ENCODE assay signal across 1 cellular context in the genomic region with DNA sequence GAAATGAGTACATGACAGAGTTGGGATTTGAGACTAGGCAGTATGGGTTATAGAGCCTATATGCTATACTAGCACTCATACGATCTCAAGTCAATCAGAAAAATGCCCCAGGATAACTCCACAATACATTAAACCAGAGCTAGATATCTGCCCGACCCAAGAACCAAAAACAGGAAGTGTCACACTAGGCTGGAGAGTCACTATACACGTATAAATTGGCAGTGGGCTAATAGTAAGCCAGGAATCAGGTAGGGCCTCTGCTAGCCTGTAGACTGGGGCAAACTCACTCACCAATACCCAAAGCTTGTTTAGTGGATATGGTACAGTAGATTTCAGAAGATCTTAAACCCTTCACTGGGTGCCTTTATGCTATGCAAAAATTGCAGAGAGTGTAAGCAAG.
TF ChIP-seq lines count a peak whose summit lies in the region.

No MANE protein-coding gene starts in this region.

TF ChIP-seq in GM23338, 12 proteins besides CTCF, POLR2A, EP300 and RAD21 (continued from another document):
- no peak for TF ChIP-seq ZNF331 (CRISPR knock-in tag; IDR thresholded peaks at IDR 0.05; ENCODE audit: low read depth)
- TF ChIP-seq, protein P1, sequence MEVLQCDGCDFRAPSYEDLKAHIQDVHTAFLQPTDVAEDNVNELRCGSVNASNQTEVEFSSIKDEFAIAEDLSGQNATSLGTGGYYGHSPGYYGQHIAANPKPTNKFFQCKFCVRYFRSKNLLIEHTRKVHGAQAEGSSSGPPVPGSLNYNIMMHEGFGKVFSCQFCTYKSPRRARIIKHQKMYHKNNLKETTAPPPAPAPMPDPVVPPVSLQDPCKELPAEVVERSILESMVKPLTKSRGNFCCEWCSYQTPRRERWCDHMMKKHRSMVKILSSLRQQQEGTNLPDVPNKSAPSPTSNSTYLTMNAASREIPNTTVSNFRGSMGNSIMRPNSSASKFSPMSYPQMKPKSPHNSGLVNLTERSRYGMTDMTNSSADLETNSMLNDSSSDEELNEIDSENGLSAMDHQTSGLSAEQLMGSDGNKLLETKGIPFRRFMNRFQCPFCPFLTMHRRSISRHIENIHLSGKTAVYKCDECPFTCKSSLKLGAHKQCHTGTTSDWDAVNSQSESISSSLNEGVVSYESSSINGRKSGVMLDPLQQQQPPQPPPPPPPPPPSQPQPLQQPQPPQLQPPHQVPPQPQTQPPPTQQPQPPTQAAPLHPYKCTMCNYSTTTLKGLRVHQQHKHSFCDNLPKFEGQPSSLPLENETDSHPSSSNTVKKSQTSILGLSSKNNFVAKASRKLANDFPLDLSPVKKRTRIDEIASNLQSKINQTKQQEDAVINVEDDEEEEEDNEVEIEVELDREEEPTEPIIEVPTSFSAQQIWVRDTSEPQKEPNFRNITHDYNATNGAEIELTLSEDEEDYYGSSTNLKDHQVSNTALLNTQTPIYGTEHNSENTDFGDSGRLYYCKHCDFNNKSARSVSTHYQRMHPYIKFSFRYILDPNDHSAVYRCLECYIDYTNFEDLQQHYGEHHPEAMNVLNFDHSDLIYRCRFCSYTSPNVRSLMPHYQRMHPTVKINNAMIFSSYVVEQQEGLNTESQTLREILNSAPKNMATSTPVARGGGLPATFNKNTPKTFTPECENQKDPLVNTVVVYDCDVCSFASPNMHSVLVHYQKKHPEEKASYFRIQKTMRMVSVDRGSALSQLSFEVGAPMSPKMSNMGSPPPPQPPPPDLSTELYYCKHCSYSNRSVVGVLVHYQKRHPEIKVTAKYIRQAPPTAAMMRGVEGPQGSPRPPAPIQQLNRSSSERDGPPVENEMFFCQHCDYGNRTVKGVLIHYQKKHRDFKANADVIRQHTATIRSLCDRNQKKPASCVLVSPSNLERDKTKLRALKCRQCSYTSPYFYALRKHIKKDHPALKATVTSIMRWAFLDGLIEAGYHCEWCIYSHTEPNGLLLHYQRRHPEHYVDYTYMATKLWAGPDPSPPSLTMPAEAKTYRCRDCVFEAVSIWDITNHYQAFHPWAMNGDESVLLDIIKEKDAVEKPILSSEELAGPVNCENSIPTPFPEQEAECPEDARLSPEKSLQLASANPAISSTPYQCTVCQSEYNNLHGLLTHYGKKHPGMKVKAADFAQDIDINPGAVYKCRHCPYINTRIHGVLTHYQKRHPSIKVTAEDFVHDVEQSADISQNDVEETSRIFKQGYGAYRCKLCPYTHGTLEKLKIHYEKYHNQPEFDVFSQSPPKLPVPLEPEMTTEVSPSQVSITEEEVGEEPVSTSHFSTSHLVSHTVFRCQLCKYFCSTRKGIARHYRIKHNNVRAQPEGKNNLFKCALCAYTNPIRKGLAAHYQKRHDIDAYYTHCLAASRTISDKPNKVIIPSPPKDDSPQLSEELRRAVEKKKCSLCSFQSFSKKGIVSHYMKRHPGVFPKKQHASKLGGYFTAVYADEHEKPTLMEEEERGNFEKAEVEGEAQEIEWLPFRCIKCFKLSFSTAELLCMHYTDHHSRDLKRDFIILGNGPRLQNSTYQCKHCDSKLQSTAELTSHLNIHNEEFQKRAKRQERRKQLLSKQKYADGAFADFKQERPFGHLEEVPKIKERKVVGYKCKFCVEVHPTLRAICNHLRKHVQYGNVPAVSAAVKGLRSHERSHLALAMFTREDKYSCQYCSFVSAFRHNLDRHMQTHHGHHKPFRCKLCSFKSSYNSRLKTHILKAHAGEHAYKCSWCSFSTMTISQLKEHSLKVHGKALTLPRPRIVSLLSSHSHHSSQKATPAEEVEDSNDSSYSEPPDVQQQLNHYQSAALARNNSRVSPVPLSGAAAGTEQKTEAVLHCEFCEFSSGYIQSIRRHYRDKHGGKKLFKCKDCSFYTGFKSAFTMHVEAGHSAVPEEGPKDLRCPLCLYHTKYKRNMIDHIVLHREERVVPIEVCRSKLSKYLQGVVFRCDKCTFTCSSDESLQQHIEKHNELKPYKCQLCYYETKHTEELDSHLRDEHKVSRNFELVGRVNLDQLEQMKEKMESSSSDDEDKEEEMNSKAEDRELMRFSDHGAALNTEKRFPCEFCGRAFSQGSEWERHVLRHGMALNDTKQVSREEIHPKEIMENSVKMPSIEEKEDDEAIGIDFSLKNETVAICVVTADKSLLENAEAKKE (CRISPR knock-in tag; IDR thresholded peaks at IDR 0.05): no peak
- TF ChIP-seq EZH2 (IDR thresholded peaks at IDR 0.05; ENCODE audit: low read depth, unreplicated experiment): no peak
- TF ChIP-seq, protein P2, sequence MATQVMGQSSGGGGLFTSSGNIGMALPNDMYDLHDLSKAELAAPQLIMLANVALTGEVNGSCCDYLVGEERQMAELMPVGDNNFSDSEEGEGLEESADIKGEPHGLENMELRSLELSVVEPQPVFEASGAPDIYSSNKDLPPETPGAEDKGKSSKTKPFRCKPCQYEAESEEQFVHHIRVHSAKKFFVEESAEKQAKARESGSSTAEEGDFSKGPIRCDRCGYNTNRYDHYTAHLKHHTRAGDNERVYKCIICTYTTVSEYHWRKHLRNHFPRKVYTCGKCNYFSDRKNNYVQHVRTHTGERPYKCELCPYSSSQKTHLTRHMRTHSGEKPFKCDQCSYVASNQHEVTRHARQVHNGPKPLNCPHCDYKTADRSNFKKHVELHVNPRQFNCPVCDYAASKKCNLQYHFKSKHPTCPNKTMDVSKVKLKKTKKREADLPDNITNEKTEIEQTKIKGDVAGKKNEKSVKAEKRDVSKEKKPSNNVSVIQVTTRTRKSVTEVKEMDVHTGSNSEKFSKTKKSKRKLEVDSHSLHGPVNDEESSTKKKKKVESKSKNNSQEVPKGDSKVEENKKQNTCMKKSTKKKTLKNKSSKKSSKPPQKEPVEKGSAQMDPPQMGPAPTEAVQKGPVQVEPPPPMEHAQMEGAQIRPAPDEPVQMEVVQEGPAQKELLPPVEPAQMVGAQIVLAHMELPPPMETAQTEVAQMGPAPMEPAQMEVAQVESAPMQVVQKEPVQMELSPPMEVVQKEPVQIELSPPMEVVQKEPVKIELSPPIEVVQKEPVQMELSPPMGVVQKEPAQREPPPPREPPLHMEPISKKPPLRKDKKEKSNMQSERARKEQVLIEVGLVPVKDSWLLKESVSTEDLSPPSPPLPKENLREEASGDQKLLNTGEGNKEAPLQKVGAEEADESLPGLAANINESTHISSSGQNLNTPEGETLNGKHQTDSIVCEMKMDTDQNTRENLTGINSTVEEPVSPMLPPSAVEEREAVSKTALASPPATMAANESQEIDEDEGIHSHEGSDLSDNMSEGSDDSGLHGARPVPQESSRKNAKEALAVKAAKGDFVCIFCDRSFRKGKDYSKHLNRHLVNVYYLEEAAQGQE (IDR thresholded peaks at IDR 0.05; ENCODE audit: unreplicated experiment): no peak
- TF ChIP-seq POLR2AphosphoS5 (IDR thresholded peaks at IDR 0.05; ENCODE audit: low read depth): no peak
- no peak for TF ChIP-seq EZH2phosphoT487 (IDR thresholded peaks at IDR 0.05; ENCODE audit: unreplicated experiment)
TF ChIP-seq in GM23338: peak in this region for 0.
